Comparison of ENCODE assay signal across 37 cellular contexts in the genomic region with DNA sequence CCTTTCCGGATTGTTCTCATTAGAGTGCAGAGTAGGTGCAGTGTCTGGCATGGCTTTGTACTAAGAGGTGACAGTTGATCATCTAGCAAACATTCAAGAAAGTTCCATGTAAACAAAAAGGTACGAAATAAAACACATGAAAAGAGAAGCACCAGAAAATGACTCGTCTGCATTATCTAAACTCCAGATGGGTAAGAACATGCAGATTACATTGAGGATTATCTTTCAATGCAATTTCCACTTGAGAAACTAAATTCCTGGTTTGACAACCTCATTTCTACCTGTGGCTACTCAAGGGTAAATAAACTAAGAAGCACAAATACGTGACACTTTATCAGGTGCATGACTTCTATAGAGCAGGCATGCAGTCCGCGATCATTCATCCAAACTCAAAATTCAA. TPM values are rescaled to one million over a fixed set of nuclear protein-coding genes. Genes with fewer than 3 reads are reported as not detected.
"Had no signal": no experiment of that assay in that cellular context is flagged by ENCODE, and none has a peak within 500 bp of the region (broad histone marks: within the 10 kb centered on the region; RNA-seq: fewer than 3 reads in every experiment).

No MANE protein-coding gene starts in this region.

- H3K4me2 ChIP-seq: hepatocyte had no signal

- H3K27me3 ChIP-seq: adrenal gland, body of pancreas, esophagus muscularis mucosa, gastroesophageal sphincter, hepatocyte had no signal

- H3K36me3 ChIP-seq: adrenal gland, esophagus muscularis mucosa, gastroesophageal sphincter, heart right ventricle had no signal

- H3K4me3 ChIP-seq: adrenal gland, body of pancreas, esophagus muscularis mucosa, gastroesophageal sphincter, heart right ventricle, hepatocyte had no signal

- DNase-seq: activated CD4-positive, alpha-beta memory T cell treated with anti-CD3 and anti-CD28 coated beads for 36 hours; activated CD4-positive, alpha-beta T cell treated with anti-CD3 and anti-CD28 coated beads for 36 hours; activated CD4-positive, alpha-beta T cell treated with anti-CD3 and anti-CD28 coated beads, Interleukin-2, amount 10 ng/mL, durations not matched to agents 24 days and 14 days; activated CD4-positive, CD25-positive, alpha-beta regulatory T cell; activated CD4-positive, CD25-positive, alpha-beta regulatory T cell treated with anti-CD3 and anti-CD28 coated beads, Interleukin-2, amount 50 U/mL, for 72 hours; activated CD8-positive, alpha-beta memory T cell treated with anti-CD3 and anti-CD28 coated beads, Interleukin-2, amount 10 ng/mL, durations not matched to agents 7 days and 5 days; activated CD8-positive, alpha-beta memory T cell treated with anti-CD3 and anti-CD28 coated beads, Interleukin-2, amount 50 U/mL, for 4 hours; activated CD8-positive, alpha-beta T cell treated with anti-CD3 and anti-CD28 coated beads, Interleukin-2, amount 10 ng/mL, durations not matched to agents 7 days and 5 days; activated effector memory CD4-positive, alpha-beta T cell treated with anti-CD3 and anti-CD28 coated beads, Interleukin-2, amount 50 U/mL, for 16 hours; activated naive CD4-positive, alpha-beta T cell treated with anti-CD3 and anti-CD28 coated beads for 36 hours; activated naive CD8-positive, alpha-beta T cell treated with anti-CD3 and anti-CD28 coated beads for 36 hours; activated naive CD8-positive, alpha-beta T cell treated with anti-CD3 and anti-CD28 coated beads, Interleukin-2, amount 50 U/mL, for 24 hours; activated T-cell treated with anti-CD3 and anti-CD28 coated beads, Interleukin-2, amount 50 U/mL, for 1 hour; activated T-cell treated with anti-CD3 and anti-CD28 coated beads, Interleukin-2, amount 50 U/mL, for 48 hours; adrenal gland; amygdala; aorta; body of pancreas; caudate nucleus; cortex of kidney; dermis blood vessel endothelial cell; effector CD4-positive, alpha-beta T cell; effector memory CD8-positive, alpha-beta T cell; foreskin melanocyte; heart right ventricle; T1000 had no signal

- H2AFZ ChIP-seq: hepatocyte had no signal

- ATAC-seq: activated CD4-positive, alpha-beta T cell treated with anti-CD3 and anti-CD28 coated beads for 36 hours; activated CD8-positive, alpha-beta memory T cell treated with anti-CD3 and anti-CD28 coated beads, Interleukin-2, amount 10 ng/mL, durations not matched to agents 7 days and 5 days; activated CD8-positive, alpha-beta T cell treated with anti-CD3 and anti-CD28 coated beads, Interleukin-2, amount 10 ng/mL, durations not matched to agents 7 days and 5 days; activated naive CD8-positive, alpha-beta T cell treated with anti-CD3 and anti-CD28 coated beads, Interleukin-2, amount 50 U/mL, for 24 hours; body of pancreas; effector memory CD8-positive, alpha-beta T cell; gastroesophageal sphincter; heart right ventricle had no signal

- H3K9me3 ChIP-seq: adrenal gland, body of pancreas, esophagus muscularis mucosa, gastroesophageal sphincter, heart right ventricle had no signal

- FAIRE-seq: colon had no signal

- H3K4me1 ChIP-seq: adrenal gland, body of pancreas, esophagus muscularis mucosa, gastroesophageal sphincter, heart right ventricle had no signal

- H3K79me2 ChIP-seq: hepatocyte had no signal

- H3K27ac ChIP-seq: adrenal gland, body of pancreas, esophagus muscularis mucosa, gastroesophageal sphincter, heart right ventricle, hepatocyte had no signal

RNA-seq across cellular contexts. Expression of gene SLC30A10, which starts 17.6 kb away (rescaled TPM):
- total RNA-seq: activated CD4-positive, alpha-beta memory T cell treated with anti-CD3 and anti-CD28 coated beads for 36 hours; activated CD4-positive, alpha-beta T cell treated with anti-CD3 and anti-CD28 coated beads for 36 hours; activated CD4-positive, alpha-beta T cell treated with anti-CD3 and anti-CD28 coated beads, Interleukin-2, amount 10 ng/mL, durations not matched to agents 24 days and 14 days; activated CD8-positive, alpha-beta memory T cell treated with anti-CD3 and anti-CD28 coated beads for 36 hours; activated CD8-positive, alpha-beta memory T cell treated with anti-CD3 and anti-CD28 coated beads, Interleukin-2, amount 10 ng/mL, durations not matched to agents 7 days and 5 days; activated CD8-positive, alpha-beta T cell treated with anti-CD3 and anti-CD28 coated beads, Interleukin-2, amount 10 ng/mL, durations not matched to agents 7 days and 5 days; activated naive CD4-positive, alpha-beta T cell treated with anti-CD3 and anti-CD28 coated beads for 36 hours; activated naive CD8-positive, alpha-beta T cell treated with anti-CD3 and anti-CD28 coated beads for 36 hours; activated T-helper 1 cell treated with anti-CD3 and anti-CD28 coated beads, Interleukin-12 subunit alpha, Interleukin-12 subunit beta, Interleukin-2, Interleukin-4 antibody, amounts not matched to agents 30 ng/mL and 10 ng/mL and 1 ng/mL, durations not matched to agents 14 hours and 24 hours and 36 hours; activated T-helper 2 cell treated with anti-CD3 and anti-CD28 coated beads, Interferon-gamma antibody, Interleukin-2, Interleukin-4, amounts not matched to agents 10 μg/mL and 5 μg/mL and 100 μg/mL, durations not matched to agents 14 hours and 24 hours and 36 hours; aorta; chondrocyte; dermis blood vessel endothelial cell; esophagus muscularis mucosa; fibroblast of lung; fibroblast of villous mesenchyme; gastroesophageal sphincter; glomerular endothelial cell had no signal
- polyA plus RNA-seq: fibroblast of lung had no signal
